ENCODE assay signal across 1 cellular context in genomic region chr18:12377556-12378553, GRCh38.
TF ChIP-seq lines count a peak whose summit lies in the region.

No MANE protein-coding gene starts in this region.

TF ChIP-seq in HepG2, 621 proteins besides CTCF, POLR2A, EP300 and RAD21 (continued from another document and continues in another):
- no peak for TF ChIP-seq TCF12 (IDR thresholded peaks at IDR 0.05)
- TF ChIP-seq TCF12 (CRISPR knock-in tag; IDR thresholded peaks at IDR 0.05) = no peak
- TF ChIP-seq PAX8 (CRISPR knock-in tag; IDR thresholded peaks at IDR 0.05; ENCODE audit: borderline replicate concordance) = no peak
- TF ChIP-seq ZNF460 (CRISPR knock-in tag; IDR thresholded peaks at IDR 0.05; ENCODE audit: borderline replicate concordance) = no peak
- no peak for TF ChIP-seq ZXDC (CRISPR knock-in tag; IDR thresholded peaks at IDR 0.05)
- TF ChIP-seq ETS1 (CRISPR knock-in tag; IDR thresholded peaks at IDR 0.05) = 0 out of 2 replicates have a peak, but pooled peaks have one; percentile 38
- no peak for TF ChIP-seq ZNF672 (CRISPR knock-in tag; IDR thresholded peaks at IDR 0.05)
- TF ChIP-seq ZBTB14 (CRISPR knock-in tag; IDR thresholded peaks at IDR 0.05) = no peak
- no peak for TF ChIP-seq HIC2 (CRISPR knock-in tag; IDR thresholded peaks at IDR 0.05; ENCODE audit: low read depth)
- peak; percentile 93 for TF ChIP-seq ZNF335 (CRISPR knock-in tag; IDR thresholded peaks at IDR 0.05)
- no peak for TF ChIP-seq DMTF1 (CRISPR knock-in tag; IDR thresholded peaks at IDR 0.05)
- no peak for TF ChIP-seq NBN (conservative IDR thresholded peaks at IDR 0.05)
- TF ChIP-seq ZNF770 (CRISPR knock-in tag; IDR thresholded peaks at IDR 0.05) = peak; percentile 99
- TF ChIP-seq PCBP1 (IDR thresholded peaks at IDR 0.05; ENCODE audit: borderline replicate concordance, low read depth, low read length) = no peak
- no peak for TF ChIP-seq ZBTB44 (CRISPR knock-in tag; IDR thresholded peaks at IDR 0.05)
- TF ChIP-seq ZNF3 (CRISPR knock-in tag; IDR thresholded peaks at IDR 0.05) = peak; percentile 82; the same call in 1 of the 2 replicates
- TF ChIP-seq USF2 (IDR thresholded peaks at IDR 0.05; ENCODE audit: low read depth, low read length) = 0 out of 2 replicates have a peak, but pooled peaks have one; percentile 14
- peak; percentile 74; the same call in 1 of the 2 replicates for TF ChIP-seq USF2 (CRISPR knock-in tag; IDR thresholded peaks at IDR 0.05; ENCODE audit: borderline replicate concordance)
- TF ChIP-seq PRMT3 (CRISPR knock-in tag; IDR thresholded peaks at IDR 0.05; ENCODE audit: borderline replicate concordance, low read depth) = no peak
- TF ChIP-seq SYNCRIP (IDR thresholded peaks at IDR 0.05; ENCODE audit: insufficient read depth, low read depth, low read length) = no peak
- TF ChIP-seq RBM39 (IDR thresholded peaks at IDR 0.05; ENCODE audit: low read depth, low read length, poor library complexity, severe bottlenecking) = no peak
- TF ChIP-seq HNRNPL (IDR thresholded peaks at IDR 0.05; ENCODE audit: low read depth, low read length) = no peak
- peak; percentile 47; the same call in 1 of the 2 replicates for TF ChIP-seq ARID5B (CRISPR knock-in tag; IDR thresholded peaks at IDR 0.05)
- TF ChIP-seq SNAPC5 (CRISPR knock-in tag; IDR thresholded peaks at IDR 0.05; ENCODE audit: borderline replicate concordance) = no peak
- no peak for TF ChIP-seq SIX1 (CRISPR knock-in tag; IDR thresholded peaks at IDR 0.05; ENCODE audit: borderline replicate concordance)
- 0 out of 2 replicates have a peak, but pooled peaks have one; percentile 47 for TF ChIP-seq KLF9 (CRISPR knock-in tag; IDR thresholded peaks at IDR 0.05; ENCODE audit: low read depth)
- TF ChIP-seq SOX6 (IDR thresholded peaks at IDR 0.05) = no peak
- TF ChIP-seq SOX6 (CRISPR knock-in tag; IDR thresholded peaks at IDR 0.05) = peak; percentile 51
- peak; percentile 42; the same call in 1 of the 2 replicates for TF ChIP-seq SOX5 (CRISPR knock-in tag; IDR thresholded peaks at IDR 0.05; ENCODE audit: borderline replicate concordance)
- TF ChIP-seq AFF4 (CRISPR knock-in tag; IDR thresholded peaks at IDR 0.05) = no peak
